26 cellular contexts compared by ENCODE assay signal in the genomic region with DNA sequence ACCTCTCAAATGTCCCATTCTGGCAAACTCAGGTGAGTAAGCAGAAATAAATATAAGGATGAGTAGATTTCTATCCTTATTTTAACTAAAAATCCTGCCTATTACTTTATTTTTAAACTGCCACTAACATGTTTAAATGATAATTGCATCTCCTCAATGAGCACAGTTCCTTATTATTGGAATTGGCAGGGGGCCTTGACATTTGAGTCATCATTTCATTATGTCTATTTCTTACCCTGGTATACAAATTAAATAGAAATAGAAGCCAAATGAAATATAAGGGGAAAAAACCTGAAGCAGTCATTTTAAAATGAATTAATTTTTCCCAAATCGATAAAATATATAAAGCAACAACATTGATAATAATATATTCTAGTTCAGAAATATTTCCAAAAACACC.
"Had no signal": no experiment of that assay in that cellular context is flagged by ENCODE, and none has a peak within 500 bp of the region (broad histone marks: within the 10 kb centered on the region; RNA-seq: fewer than 3 reads in every experiment).

No MANE protein-coding gene starts in this region.

- DNase-seq: cortex of kidney; effector memory CD8-positive, alpha-beta T cell; erythroblast; esophagus squamous epithelium; foreskin keratinocyte; glutamatergic neuron; heart right ventricle; hippocampal formation; immature natural killer cell; left ventricle myocardium superior; lower lobe of right lung; natural killer cell; occipital lobe; ovary; posterior cingulate gyrus; psoas muscle; right cardiac atrium; sigmoid colon; stimulated activated CD4-positive, alpha-beta T cell treated with anti-CD3 and anti-CD28 coated beads, Interleukin-2, amount 100 ng/mL, for 24 hours; stimulated activated CD4-positive, alpha-beta T cell treated with anti-CD3 and anti-CD28 coated beads, Interleukin-4, amount 100 ng/mL, for 24 hours; stimulated activated naive CD4-positive, alpha-beta T cell treated with Interleukin-2 at 50 U/mL for 16 hours; stomach; thyroid gland; trophoblast cell had no signal

- H3K36me3 Mint-ChIP-seq: immature natural killer cell; natural killer cell; stimulated activated effector memory CD8-positive, alpha-beta T cell treated with anti-CD3 and anti-CD28 coated beads, Interleukin-12 subunit alpha, Interleukin-12 subunit beta, amount 100 ng/mL, for 72 hours had no signal

- H3K27ac Mint-ChIP-seq: effector memory CD8-positive, alpha-beta T cell; immature natural killer cell; natural killer cell; stimulated activated effector memory CD8-positive, alpha-beta T cell treated with anti-CD3 and anti-CD28 coated beads, Interleukin-12 subunit alpha, Interleukin-12 subunit beta, amount 100 ng/mL, for 72 hours had no signal

- H3K27me3 Mint-ChIP-seq: effector memory CD8-positive, alpha-beta T cell had no signal

- H3K4me3 ChIP-seq: esophagus squamous epithelium, heart right ventricle, lower lobe of right lung, ovary, psoas muscle, sigmoid colon, stomach, thyroid gland, vagina had no signal

- H3K4me1 Mint-ChIP-seq: immature natural killer cell; natural killer cell; stimulated activated effector memory CD8-positive, alpha-beta T cell treated with anti-CD3 and anti-CD28 coated beads, Interleukin-12 subunit alpha, Interleukin-12 subunit beta, amount 100 ng/mL, for 72 hours had no signal

- H3K4me3 Mint-ChIP-seq: effector memory CD8-positive, alpha-beta T cell; immature natural killer cell; natural killer cell; stimulated activated effector memory CD8-positive, alpha-beta T cell treated with anti-CD3 and anti-CD28 coated beads, Interleukin-12 subunit alpha, Interleukin-12 subunit beta, amount 100 ng/mL, for 72 hours had no signal

- ATAC-seq: effector memory CD8-positive, alpha-beta T cell; foreskin keratinocyte; heart right ventricle; left ventricle myocardium superior; lower lobe of right lung; natural killer cell; psoas muscle; right cardiac atrium; stimulated activated effector memory CD8-positive, alpha-beta T cell treated with anti-CD3 and anti-CD28 coated beads, Interleukin-12 subunit alpha, Interleukin-12 subunit beta, amount 100 ng/mL, for 72 hours had no signal
